In genomic region chr2:239773377-239774141, GRCh38 we compare ENCODE assay signal across 23 cellular contexts.
DNase-seq lines count a peak whose midpoint lies in the region; ATAC-seq and TF ChIP-seq lines count a peak whose summit lies in the region.
"Had no signal": no experiment of that assay in that cellular context is flagged by ENCODE, and none has a peak within 500 bp of the region (broad histone marks: within the 10 kb centered on the region; RNA-seq: fewer than 3 reads in every experiment).

No MANE protein-coding gene starts in this region.

- intact Hi-C loops in sigmoid colon (cut with DNase I) = no loop called here

- TF ChIP-seq EP300 in sigmoid colon (IDR thresholded peaks at IDR 0.05) = no peak

- 81 to 82% methylated on average over 14 of the region's 14 CpGs for WGBS in sigmoid colon, 2 donors

- H3K27ac Mint-ChIP-seq in CD8-positive, alpha-beta memory T cell = no peak overlapping the region
- H3K27ac Mint-ChIP-seq: CD8-positive, alpha-beta T cell had no signal

- no peak for TF ChIP-seq POLR2A in Peyer's patch (IDR thresholded peaks at IDR 0.05)
- no peak for TF ChIP-seq POLR2A in sigmoid colon (IDR thresholded peaks at IDR 0.05)

- no peaks in the 10 kb centered on the region for H4K20me1 ChIP-seq in BLaER1

- no peaks in the 10 kb centered on the region for H3K4me1 Mint-ChIP-seq in CD8-positive, alpha-beta memory T cell

- H3K9me3 Mint-ChIP-seq in CD8-positive, alpha-beta memory T cell = peaks cover 6 to 12% (median 8%) of the 10 kb centered on the region in 5 donors

- H3K9me3 ChIP-seq in BLaER1 = peaks cover 26% of the 10 kb centered on the region
- peaks cover 0 to 7% (median 3%) of the 10 kb centered on the region in 4 donors for H3K9me3 ChIP-seq in Peyer's patch
- peaks cover 0 to 7% (median 5%) of the 10 kb centered on the region in 4 donors for H3K9me3 ChIP-seq in sigmoid colon
- no peaks in the 10 kb centered on the region for H3K9me3 ChIP-seq in CD8-positive, alpha-beta memory T cell (ENCODE audit: low read length)
- H3K9me3 ChIP-seq: BE2C, MG63 had no signal

- H3K36me3 ChIP-seq in BLaER1 = no peaks in the 10 kb centered on the region
- no peaks in the 10 kb centered on the region for H3K36me3 ChIP-seq in Peyer's patch
- H3K36me3 ChIP-seq in sigmoid colon = no peaks in the 10 kb centered on the region
- H3K36me3 ChIP-seq in CD8-positive, alpha-beta memory T cell (ENCODE audit: insufficient read depth, low read length) = no peaks in the 10 kb centered on the region
- H3K36me3 ChIP-seq: BE2C, MG63 had no signal

- ATAC-seq in HG03175 (IDR thresholded peaks at IDR 0.05; ENCODE audit: unreplicated experiment) = no peak
- no peak for ATAC-seq in GM21526 (IDR thresholded peaks at IDR 0.05; ENCODE audit: low FRiP score, unreplicated experiment)
- ATAC-seq in HG02759 (IDR thresholded peaks at IDR 0.05; ENCODE audit: unreplicated experiment) = no peak
- ATAC-seq: A549; CD8-positive, alpha-beta T cell; K562 had no signal

- H3K27me3 Mint-ChIP-seq in CD8-positive, alpha-beta memory T cell = peaks cover 15 to 25% of the 10 kb centered on the region in 2 donors

- H3K4me1 ChIP-seq in BLaER1 (peaks cover 84% of the 10 kb centered on the region), Peyer's patch (no peaks in the 10 kb centered on the region), sigmoid colon (no peaks in the 10 kb centered on the region)
- H3K4me1 ChIP-seq in CD8-positive, alpha-beta memory T cell (ENCODE audit: insufficient read depth, low read length) = no peaks in the 10 kb centered on the region
- H3K4me1 ChIP-seq: A549, BE2C had no signal

- TF ChIP-seq CTCF in Peyer's patch (IDR thresholded peaks at IDR 0.05) (no peak), sigmoid colon (IDR thresholded peaks at IDR 0.05) (no peak)

- peak overlapping the region; percentile 62 for H3K27ac ChIP-seq in BLaER1
- no peak overlapping the region for H3K27ac ChIP-seq in Peyer's patch
- no peak overlapping the region for H3K27ac ChIP-seq in sigmoid colon
- H3K27ac ChIP-seq in CD8-positive, alpha-beta memory T cell (ENCODE audit: low read depth, low read length) = no peak overlapping the region
- H3K27ac ChIP-seq: A549, SK-N-MC had no signal

- H3K27me3 ChIP-seq in BLaER1 = no peaks in the 10 kb centered on the region
- no peaks in the 10 kb centered on the region for H3K27me3 ChIP-seq in Peyer's patch
- H3K27me3 ChIP-seq in sigmoid colon = peaks cover 0 to 2% (median 0%) of the 10 kb centered on the region in 3 donors
- H3K27me3 ChIP-seq in CD8-positive, alpha-beta memory T cell (ENCODE audit: insufficient read depth, low read length, poor library complexity, severe bottlenecking) = no peaks in the 10 kb centered on the region

- peak overlapping the region; percentile 93 for H3K4me2 ChIP-seq in BLaER1
- H3K4me2 ChIP-seq: A549 had no signal

- CTCF ChIA-PET in CD8-positive, alpha-beta memory T cell (lab: Charles Lee) = no interaction called here

- H3K9ac ChIP-seq in BLaER1 = 0 out of 2 replicates have a peak overlapping the region, but pooled peaks have one; percentile 36

- POLR2A ChIA-PET in CD8-positive, alpha-beta memory T cell (lab: Charles Lee) = no interaction called here

- H3K4me3 Mint-ChIP-seq in CD8-positive, alpha-beta memory T cell = no peak overlapping the region
- H3K4me3 Mint-ChIP-seq: CD8-positive, alpha-beta T cell had no signal

- H3K4me3 ChIP-seq in BLaER1 = 0 out of 2 replicates have a peak overlapping the region, but pooled peaks have one; percentile 8
- no peak overlapping the region for H3K4me3 ChIP-seq in Peyer's patch
- H3K4me3 ChIP-seq in sigmoid colon = no peak overlapping the region
- H3K4me3 ChIP-seq in CD8-positive, alpha-beta memory T cell (ENCODE audit: low read length) = no peak overlapping the region
- H3K4me3 ChIP-seq: A549, K562, MG63, SK-N-MC had no signal

- H3K36me3 Mint-ChIP-seq in CD8-positive, alpha-beta memory T cell = peaks cover 0 to 3% (median 0%) of the 10 kb centered on the region in 3 donors
- H3K36me3 Mint-ChIP-seq: CD8-positive, alpha-beta T cell had no signal

- DNase-seq in Peyer's patch = peak in 2 of 3 donors; percentile 16 to 22
- DNase-seq in mesenteric fat pad (ENCODE audit: low spot score) = peak; percentile 80
- DNase-seq in sigmoid colon = peak; percentile 37
- DNase-seq in CD8-positive, alpha-beta memory T cell = no peak
- DNase-seq: BE2C; CD8-positive, alpha-beta T cell; GDM1; MG63; NCI-H1048; NCI-H1417 treated with DMSO at 0.1 percent for 48 hours; NCI-H187 treated with DMSO at 0.1 percent for 48 hours; NCI-H2107; NCI-H446 treated with DMSO at 0.1 percent for 48 hours; NCI-H526 treated with DMSO at 0.1 percent for 48 hours; RPMI8226; SHP77 treated with DMSO at 0.1 percent for 48 hours had no signal

Comparison
In these comparisons a context has a peak if more than half of its experiments do, and no peak if none do; other contexts are left out.
1. DNase-seq: peak in Peyer's patch (2 of 3), mesenteric fat pad (single experiment) and sigmoid colon (single experiment); none in CD8-positive, alpha-beta memory T cell (0 of 5).